In genomic region chr10:132514841-132515521, GRCh38 we compare ENCODE assay signal across 13 cellular contexts. TPM values are rescaled to one million over a fixed set of nuclear protein-coding genes. Genes with fewer than 3 reads are reported as not detected.
A peak's percentile ranks its signal among the peaks of the same experiment; 100 is the strongest.
DNase-seq lines count a peak whose midpoint lies in the region; ATAC-seq and TF ChIP-seq lines count a peak whose summit lies in the region.
"Had no signal": no experiment of that assay in that cellular context is flagged by ENCODE, and none has a peak within 500 bp of the region (broad histone marks: within the 10 kb centered on the region; RNA-seq: fewer than 3 reads in every experiment).

No MANE protein-coding gene starts in this region.

- no peaks in the 10 kb centered on the region for H3K36me3 ChIP-seq in BLaER1 treated with 17β-estradiol and CSF1 and Interleukin-3, amounts not matched to agents 10 nM and 100 nM
- H3K36me3 ChIP-seq in right atrium auricular region = no peaks in the 10 kb centered on the region

- no peak for TF ChIP-seq CTCF in right atrium auricular region (IDR thresholded peaks at IDR 0.05)

- ATAC-seq in HG03571 (IDR thresholded peaks at IDR 0.05; ENCODE audit: unreplicated experiment) = peak; percentile 59
- no peak for ATAC-seq in GM18868 (IDR thresholded peaks at IDR 0.05; ENCODE audit: unreplicated experiment)
- ATAC-seq in GM18520 (IDR thresholded peaks at IDR 0.05; ENCODE audit: unreplicated experiment) = no peak
- ATAC-seq: naive thymus-derived CD4-positive, alpha-beta T cell had no signal

- H3K4me2 ChIP-seq in BLaER1 treated with 17β-estradiol and CSF1 and Interleukin-3, amounts not matched to agents 10 nM and 100 nM = peak overlapping the region; percentile 79 to 98 (median 95)

- peaks cover 0 to 38% (median 0%) of the 10 kb centered on the region in 11 experiments; a peak in 4 of 22 replicates for H3K27me3 ChIP-seq in BLaER1 treated with 17β-estradiol and CSF1 and Interleukin-3, amounts not matched to agents 10 nM and 100 nM
- no peaks in the 10 kb centered on the region for H3K27me3 ChIP-seq in right atrium auricular region

- peak overlapping the region in 10 of 11 experiments; percentile 35 to 82 (median 70); a peak in 17 of 22 replicates for H3K27ac ChIP-seq in BLaER1 treated with 17β-estradiol and CSF1 and Interleukin-3, amounts not matched to agents 10 nM and 100 nM
- H3K27ac ChIP-seq in right atrium auricular region = peak overlapping the region; percentile 58 to 98

- peaks cover 53 to 60% (median 58%) of the 10 kb centered on the region in 10 experiments for H3K4me1 ChIP-seq in BLaER1 treated with 17β-estradiol and CSF1 and Interleukin-3, amounts not matched to agents 10 nM and 100 nM
- peaks cover 3 to 53% of the 10 kb centered on the region in 2 donors for H3K4me1 ChIP-seq in right atrium auricular region

- peaks cover 0 to 29% (median 0%) of the 10 kb centered on the region in 11 experiments; a peak in 4 of 22 replicates for H4K20me1 ChIP-seq in BLaER1 treated with 17β-estradiol and CSF1 and Interleukin-3, amounts not matched to agents 10 nM and 100 nM

- DNase-seq in right atrium auricular region (ENCODE audit: low spot score) (no peak), posterior vena cava (ENCODE audit: low spot score) (peak; percentile 80), NCI-H446 treated with DMSO at 0.1 percent for 48 hours (lab: John Stamatoyannopoulos, UW) (no peak), T-helper 9 cell (no peak)
- DNase-seq: activated CD4-positive, alpha-beta memory T cell treated with anti-CD3 and anti-CD28 coated beads for 36 hours; activated naive CD4-positive, alpha-beta T cell treated with anti-CD3 and anti-CD28 coated beads for 36 hours; naive thymus-derived CD4-positive, alpha-beta T cell; NCI-H2081 treated with DMSO at 0.1 percent for 48 hours; T-helper 1 cell had no signal

- no peaks in the 10 kb centered on the region for H3K9me3 ChIP-seq in BLaER1 treated with 17β-estradiol and CSF1 and Interleukin-3, amounts not matched to agents 10 nM and 100 nM (replicated peaks in 1 of 11)
- H3K9me3 ChIP-seq in right atrium auricular region = no peaks in the 10 kb centered on the region

- H3K9ac ChIP-seq in BLaER1 treated with 17β-estradiol and CSF1 and Interleukin-3, amounts not matched to agents 10 nM and 100 nM = peak overlapping the region in 10 of 11 experiments; percentile 34 to 73 (median 64); a peak in 19 of 22 replicates

- intact Hi-C loops in posterior vena cava (cut with DNase I) = loop anchor here (5.0 to 10.0 kb wide), 2 partner anchors 50 to 117 kb away; no protein-coding TSS in a partner anchor

- peak overlapping the region in 1 of 10 experiments; percentile 26; a peak in 1 of 20 replicates for H3K4me3 ChIP-seq in BLaER1 treated with 17β-estradiol and CSF1 and Interleukin-3, amounts not matched to agents 10 nM and 100 nM
- no peak overlapping the region for H3K4me3 ChIP-seq in right atrium auricular region

RNA-seq across cellular contexts. Expression of gene INPP5A, which starts 22.6 kb away (rescaled TPM):
- total RNA-seq in right atrium auricular region = 100 to 1,000 TPM; 116 to 143 TPM
- total RNA-seq in posterior vena cava = 100 to 1,000 TPM in 1 of 2 donors, 10 to 100 TPM in 1; 65.2 to 102 TPM
